8 cellular contexts compared by ENCODE assay signal in the genomic region with DNA sequence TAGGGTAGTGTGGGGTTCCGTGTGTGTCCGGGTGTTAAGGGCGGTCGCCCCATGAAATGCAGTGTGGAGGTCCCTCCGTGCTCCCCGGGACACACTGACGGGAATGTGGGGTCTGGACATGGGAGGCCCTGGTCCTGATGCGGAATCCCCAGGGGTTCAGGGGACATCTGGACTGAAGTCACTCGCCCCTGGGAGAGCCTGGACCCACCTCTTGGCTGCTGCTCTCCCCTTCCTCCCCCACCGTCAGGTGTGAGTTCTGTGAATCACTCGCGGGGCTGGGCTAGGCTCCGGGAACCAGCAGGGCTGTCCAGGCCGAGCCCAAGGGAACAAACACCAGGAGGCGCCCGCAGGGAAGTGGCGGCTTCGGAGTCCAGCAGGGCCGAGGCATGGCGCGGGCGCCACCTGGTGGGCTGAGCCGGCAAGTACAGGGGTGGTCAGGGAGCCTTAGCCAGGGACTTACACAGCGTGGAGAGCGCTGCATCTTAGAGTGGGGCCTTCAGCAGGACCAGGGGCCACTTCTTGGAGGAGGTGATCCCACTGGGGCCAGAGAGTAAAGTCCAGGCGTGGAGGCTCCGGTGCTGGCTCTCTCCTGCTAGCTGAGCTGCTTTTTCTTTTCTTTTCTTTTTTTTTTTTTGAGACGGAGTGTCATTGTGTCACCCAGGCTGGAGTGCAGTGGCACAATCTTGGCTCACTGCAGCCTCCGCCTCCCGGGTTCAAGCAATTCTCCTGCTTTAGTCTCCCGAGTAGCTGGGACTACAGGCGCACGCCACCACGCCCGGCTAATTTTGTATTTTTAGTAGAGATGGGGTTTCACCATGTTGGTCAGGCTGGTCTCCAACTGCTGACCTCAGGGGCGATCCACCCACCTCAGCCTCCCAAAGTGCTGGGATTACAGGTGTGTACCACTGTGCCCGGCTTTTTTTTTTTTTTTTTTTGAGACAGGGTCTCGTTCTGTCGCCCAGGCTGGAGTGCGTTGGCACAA. TPM values are rescaled to one million over a fixed set of nuclear protein-coding genes. Genes with fewer than 3 reads are reported as not detected.
DNase-seq lines count a peak whose midpoint lies in the region; ATAC-seq and TF ChIP-seq lines count a peak whose summit lies in the region.

No MANE protein-coding gene starts in this region.

- H3K4me3 Mint-ChIP-seq in chondrocyte (ENCODE audit: unreplicated experiment): no peak overlapping the region

- H3K27me3 Mint-ChIP-seq in chondrocyte (ENCODE audit: low read depth): no peaks in the 10 kb centered on the region

- ATAC-seq in GM18907 (IDR thresholded peaks at IDR 0.05; ENCODE audit: unreplicated experiment) (peak; percentile 73), HG03439 (IDR thresholded peaks at IDR 0.05; ENCODE audit: unreplicated experiment) (peak; percentile 77), left lobe of liver (peak; percentile 99)

- TF ChIP-seq CTCF in AG09319 (IDR thresholded peaks at IDR 0.05; ENCODE audit: low read depth, low read length) (peak; percentile 100), chondrocyte (IDR thresholded peaks at IDR 0.05) (peak; percentile 99)

- H3K36me3 Mint-ChIP-seq in chondrocyte (ENCODE audit: low read depth): peaks cover 9% of the 10 kb centered on the region

- H3K9me3 Mint-ChIP-seq in chondrocyte (ENCODE audit: low read depth): no peaks in the 10 kb centered on the region

- no peak overlapping the region for H3K27ac Mint-ChIP-seq in chondrocyte (ENCODE audit: unreplicated experiment)

- DNase-seq in AG09319 (ENCODE audit: extremely low read depth, low read depth) (peak; percentile 72), NCI-H510A (lab: John Stamatoyannopoulos, UW) (peak; percentile 52), chondrocyte (ENCODE audit: low spot score) (peak; percentile 96), left lobe of liver (ENCODE audit: low spot score) (peak; percentile 93)
- peak; percentile 73 to 86 for DNase-seq in activated CD4-positive, alpha-beta T cell treated with anti-CD3 and anti-CD28 coated beads for 4 hours
- peak; percentile 87 for DNase-seq in stimulated activated CD4-positive, alpha-beta T cell treated with anti-CD3 and anti-CD28 coated beads, Interleukin-4, amount 100 ng/mL, for 24 hours

- H3K4me1 Mint-ChIP-seq in chondrocyte (ENCODE audit: low read depth): peaks cover 7% of the 10 kb centered on the region

RNA-seq across cellular contexts. Expression of gene WTIP, which starts 20.1 kb away (rescaled TPM):
- total RNA-seq in chondrocyte: 32.8 to 45.9 TPM (median 41.6 TPM) in 3 replicates
- total RNA-seq in left lobe of liver: 1.4 TPM

Comparison
In these comparisons a context has a peak if more than half of its experiments do, and no peak if none do; other contexts are left out.
1. Peak in every context shown above with its lines: DNase-seq and ATAC-seq.
2. RNA of gene WTIP, which starts 20.1 kb away (total RNA-seq): 32.8 to 45.9 TPM in chondrocyte; 1.4 TPM in left lobe of liver (single experiment); every median in the first group is over 10 times any median in the second.